Comparison of ENCODE assay signal across 9 cellular contexts in the genomic region with DNA sequence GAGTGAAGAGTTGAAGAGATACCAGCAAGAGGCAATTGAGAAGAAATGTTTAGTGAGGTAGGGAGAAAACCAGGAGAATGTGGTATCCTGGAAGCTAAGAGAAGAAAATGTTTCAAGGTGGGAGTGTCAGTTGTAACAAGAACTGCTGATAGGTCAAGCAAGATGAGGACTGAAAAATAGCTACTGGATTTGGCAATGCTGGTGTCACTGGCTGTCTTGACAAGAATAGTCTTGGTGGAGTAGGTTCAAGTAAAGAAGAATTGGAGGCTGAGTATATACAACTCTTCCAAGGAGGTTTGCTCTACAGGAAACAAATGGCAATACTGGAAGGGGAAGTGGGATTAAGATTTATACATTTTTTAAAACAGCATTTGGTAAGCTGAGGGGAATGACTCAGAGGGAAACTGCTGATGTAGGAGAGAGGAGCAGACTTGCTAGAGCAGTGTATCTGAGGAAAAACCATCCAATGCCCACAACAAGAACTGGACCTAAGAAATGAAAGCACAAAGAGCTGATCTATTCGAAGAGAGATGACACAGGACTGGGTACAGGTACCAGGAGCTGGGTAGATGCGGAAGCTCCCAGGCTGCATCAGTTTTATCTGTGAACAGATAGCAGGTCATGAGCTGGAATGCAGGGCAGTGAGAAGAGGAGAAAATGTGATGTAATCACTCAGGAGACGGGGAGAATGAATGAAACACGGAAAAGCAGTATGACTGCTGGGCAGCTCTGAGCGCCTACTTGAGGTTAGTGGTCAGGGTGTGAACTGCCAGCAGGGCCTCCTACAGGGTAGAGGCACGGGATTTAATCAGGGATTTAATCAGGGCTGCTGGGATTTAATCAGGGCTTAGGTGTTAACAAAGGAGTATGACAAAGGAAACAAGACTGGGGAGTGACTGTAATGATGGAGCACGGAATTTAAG. TPM values are rescaled to one million over a fixed set of nuclear protein-coding genes. Genes with fewer than 3 reads are reported as not detected.
DNase-seq lines count a peak whose midpoint lies in the region; ATAC-seq, FAIRE-seq and TF ChIP-seq lines count a peak whose summit lies in the region.
"Had no signal": no experiment of that assay in that cellular context is flagged by ENCODE, and none has a peak within 500 bp of the region (broad histone marks: within the 10 kb centered on the region; RNA-seq: fewer than 3 reads in every experiment).

No MANE protein-coding gene starts in this region.

- no peaks in the 10 kb centered on the region for H3K4me1 Mint-ChIP-seq in natural killer cell

- H4K8ac ChIP-seq in H1 (ENCODE audit: extremely low read depth, insufficient read depth, low read length): no peak overlapping the region

- H3K27me3 ChIP-seq in H1 (replicated peaks in 1 of 4; ENCODE audit: control insufficient read depth in 3 of 4, extremely low read depth in 1 of 4, insufficient read depth in 3 of 4, low read length in 3 of 4) (no peaks in the 10 kb centered on the region), colonic mucosa (no peaks in the 10 kb centered on the region)

- CTCF ChIA-PET in H1 (lab: Charles Lee; ENCODE audit: partially characterized antibody): interaction anchor here (0.6 to 4.6 kb wide), 14 partner anchors 9 to 366 kb away, joined by 3 to 23 read pairs (median 4); partner anchors contain the start of gene ADIRF

- peak; percentile 14 to 40 (median 19); a peak in 3 of 4 replicates for TF ChIP-seq CTCF in H1 (IDR thresholded peaks at IDR 0.05; ENCODE audit: control extremely low read depth in 1 of 3, insufficient read depth in 1 of 3, low read depth in 1 of 3, low read length in 3 of 3)
- no peak for TF ChIP-seq CTCF in natural killer cell (IDR thresholded peaks at IDR 0.05)
- TF ChIP-seq CTCF in colonic mucosa (IDR thresholded peaks at IDR 0.05): no peak

- H3K4me1 ChIP-seq in H1 (replicated peaks in 1 of 4; ENCODE audit: control insufficient read depth in 3 of 4, insufficient read depth in 4 of 4, low read length in 3 of 4): no peaks in the 10 kb centered on the region
- H3K4me1 ChIP-seq in colonic mucosa: no peaks in the 10 kb centered on the region

- intact Hi-C loops in natural killer cell (cut with micrococcal nuclease): no loop called here
- intact Hi-C loops in colonic mucosa (cut with DNase I): no loop called here

- H3K4ac ChIP-seq in H1 (replicated peaks; ENCODE audit: insufficient read length, low read depth, low read length): no peak overlapping the region

- H3K18ac ChIP-seq in H1 (ENCODE audit: extremely low read depth, low read length): no peak overlapping the region

- H3K27ac Mint-ChIP-seq in natural killer cell: no peak overlapping the region

- ATAC-seq in natural killer cell: peak in 2 of 3 donors; percentile 60 to 65
- no peak for ATAC-seq in HG03442 (IDR thresholded peaks at IDR 0.05; ENCODE audit: unreplicated experiment)
- ATAC-seq in HG02571 (IDR thresholded peaks at IDR 0.05; ENCODE audit: unreplicated experiment): no peak
- ATAC-seq in HG03196 (IDR thresholded peaks at IDR 0.05; ENCODE audit: unreplicated experiment): no peak

- no peak overlapping the region for H2BK120ac ChIP-seq in H1 (replicated peaks; ENCODE audit: low read depth, low read length)

- peak; percentile 76 for DNase-seq in D341Med (ENCODE audit: low spot score)
- peak; percentile 92 to 93 for DNase-seq in Kasumi-1 (lab: John Stamatoyannopoulos, UW)
- no peak for DNase-seq in H1 (ENCODE audit: low read depth in 1 of 2, low spot score in 2 of 2)
- DNase-seq in natural killer cell: no peak
- no peak for DNase-seq in colonic mucosa

- no peak overlapping the region for H4K91ac ChIP-seq in H1 (replicated peaks; ENCODE audit: insufficient read length, low read length)

- H3K79me1 ChIP-seq in H1 (ENCODE audit: low read depth, low read length): no peaks in the 10 kb centered on the region

- no peak overlapping the region for H3K4me3 Mint-ChIP-seq in natural killer cell

- H3K36me3 ChIP-seq in H1 (ENCODE audit: control insufficient read depth in 2 of 4, insufficient read depth in 4 of 4, low read length in 3 of 4) (peaks cover 4 to 55% (median 31%) of the 10 kb centered on the region in 4 experiments), colonic mucosa (peaks cover 8% of the 10 kb centered on the region)

- no peaks in the 10 kb centered on the region for H3K36me3 Mint-ChIP-seq in natural killer cell

- H3K23ac ChIP-seq in H1 (ENCODE audit: insufficient read length): no peak overlapping the region

- no peak overlapping the region for H2BK5ac ChIP-seq in H1 (ENCODE audit: low read depth, low read length)

- H2BK15ac ChIP-seq in H1 (ENCODE audit: low read length): no peak overlapping the region

- no peak overlapping the region for H3K56ac ChIP-seq in H1 (replicated peaks; ENCODE audit: insufficient read length, low read depth, low read length)

- H3K79me2 ChIP-seq in H1 (ENCODE audit: control insufficient read depth in 1 of 2, insufficient read depth in 2 of 2, low read length in 2 of 2): no peaks in the 10 kb centered on the region

- no peak overlapping the region for H2BK20ac ChIP-seq in H1 (ENCODE audit: low read length)

- no peaks in the 10 kb centered on the region for H3K9me3 Mint-ChIP-seq in natural killer cell

- TF ChIP-seq RAD21 in H1 (IDR thresholded peaks at IDR 0.05 in 1 of 2, conservative IDR thresholded peaks at IDR 0.05 in 1 of 2; ENCODE audit: low read depth in 2 of 2, low read length in 2 of 2): peak; percentile 16 to 36; a peak in 3 of 4 replicates

- H3K27ac ChIP-seq in H1 (ENCODE audit: low read depth, low read length) (no peak overlapping the region), colonic mucosa (no peak overlapping the region)

- H2AK5ac ChIP-seq in H1 (ENCODE audit: low read depth, low read length): no peak overlapping the region

- no peak for TF ChIP-seq POLR2A in H1 (IDR thresholded peaks at IDR 0.05; ENCODE audit: control extremely low read depth in 1 of 2, low read depth in 2 of 2, low read length in 2 of 2)

- POLR2A ChIA-PET in H1 (lab: Charles Lee; ENCODE audit: partially characterized antibody): no interaction called here

- 81% methylated on average over 7 of the region's 7 CpGs; no CpG with 5 or more reads in 1 of the 2 experiments for WGBS in H1 (ENCODE audit: extremely low coverage in 1 of 2, insufficient coverage in 1 of 2, insufficient read length in 1 of 2, insufficient replicate concordance in 2 of 2, low coverage in 1 of 2, low lambda C conversion rate in 2 of 2, missing lambda C conversion rate in 1 of 2), 2 experiments

- no peaks in the 10 kb centered on the region for H3K27me3 Mint-ChIP-seq in natural killer cell (ENCODE audit: low read depth in 2 of 2)

- TF ChIP-seq EP300 in H1 (IDR thresholded peaks at IDR 0.05; ENCODE audit: borderline replicate concordance in 1 of 2, low read depth in 2 of 2, low read length in 2 of 2): no peak

- no peak overlapping the region for H2BK12ac ChIP-seq in H1 (ENCODE audit: low read depth, low read length)

- no peaks in the 10 kb centered on the region for H3K9me3 ChIP-seq in H1 (ENCODE audit: insufficient read depth in 2 of 2, low read depth in 1 of 2, low read length in 1 of 2)
- H3K9me3 ChIP-seq in colonic mucosa: no peaks in the 10 kb centered on the region

- H4K20me1 ChIP-seq in H1 (replicated peaks in 1 of 2; ENCODE audit: control insufficient read depth in 1 of 2, insufficient read depth in 2 of 2, low read length in 2 of 2): no peaks in the 10 kb centered on the region

- FAIRE-seq in H1 (lab: Jason Lieb, UNC): no peak
- FAIRE-seq: GM18507 had no signal

- no peak overlapping the region; a peak in 1 of 7 replicates for H3K9ac ChIP-seq in H1 (replicated peaks in 1 of 4; ENCODE audit: extremely low read depth in 1 of 4, low read depth in 3 of 4, low read length in 3 of 4)
- H3K9ac ChIP-seq in colonic mucosa (ENCODE audit: low read depth in 2 of 2, low read length in 2 of 2): no peak overlapping the region

- H2AFZ ChIP-seq in H1 (ENCODE audit: low read length): no peak overlapping the region

- no peak overlapping the region for H3K4me2 ChIP-seq in H1 (ENCODE audit: insufficient read depth in 1 of 2, low read depth in 2 of 2, low read length in 2 of 2)

- H3K4me3 ChIP-seq in H1 (ENCODE audit: extremely low read depth in 1 of 4, insufficient read depth in 2 of 4, low read depth in 3 of 4, low read length in 4 of 4) (no peak overlapping the region), colonic mucosa (no peak overlapping the region)

- H3K23me2 ChIP-seq in H1 (ENCODE audit: low read depth, low read length): no peaks in the 10 kb centered on the region

- H4K5ac ChIP-seq in H1 (ENCODE audit: insufficient read length, low read depth, low read length): no peak overlapping the region

- no peak overlapping the region for H3K14ac ChIP-seq in H1 (ENCODE audit: insufficient read length)

RNA-seq across cellular contexts. Expression of gene FAM25A, which starts 34.5 kb away (rescaled TPM):
- not detected in 2 replicates for total RNA-seq in H1 (2021; fragmentation: NEBNext Ultra II Directional; extraction: Animal tissue kit (Norgen Biotek cat#: 25700))
- not detected in 2 replicates for polyA plus RNA-seq in H1 (2011; rRNA removed)
- not detected for polyA plus RNA-seq in H1 (2011; cell fraction: cytosol; rRNA removed)
- polyA plus RNA-seq in H1 (2011; cell fraction: nucleus; rRNA removed): not detected
- polyA plus RNA-seq in H1 (2012, experiment 1 of 2): not detected in 4 replicates
- polyA plus RNA-seq in H1 (2012, experiment 2 of 2): not detected
- not detected for polyA plus RNA-seq in H1 (2013, experiment 1 of 2)
- polyA plus RNA-seq in H1 (2013, experiment 2 of 2): not detected
- not detected in 2 replicates for polyA minus RNA-seq in H1 (2011; rRNA and poly(A)+ RNA removed)
- not detected for polyA minus RNA-seq in H1 (2011; cell fraction: cytosol; rRNA and poly(A)+ RNA removed)
- not detected for polyA minus RNA-seq in H1 (2011; cell fraction: nucleus; rRNA and poly(A)+ RNA removed)
- not detected for total RNA-seq in natural killer cell
- not detected for total RNA-seq in colonic mucosa

RNA-seq across cellular contexts. Expression of gene GLUD1, which starts 40.0 kb away (rescaled TPM):
- 93.6 and 96.2 TPM in 2 replicates for total RNA-seq in H1 (2021; fragmentation: NEBNext Ultra II Directional; extraction: Animal tissue kit (Norgen Biotek cat#: 25700))
- polyA plus RNA-seq in H1 (2011; rRNA removed): 29.6 and 41.0 TPM in 2 replicates
- 50.9 TPM for polyA plus RNA-seq in H1 (2011; cell fraction: cytosol; rRNA removed)
- 34.0 TPM for polyA plus RNA-seq in H1 (2011; cell fraction: nucleus; rRNA removed)
- polyA plus RNA-seq in H1 (2012, experiment 1 of 2): 60.2 to 74.7 TPM (median 69.2 TPM) in 4 replicates
- polyA plus RNA-seq in H1 (2012, experiment 2 of 2): 19.3 TPM
- polyA plus RNA-seq in H1 (2013, experiment 1 of 2): 58.7 TPM
- 55.8 TPM for polyA plus RNA-seq in H1 (2013, experiment 2 of 2)
- 88.1 and 101 TPM in 2 replicates for polyA minus RNA-seq in H1 (2011; rRNA and poly(A)+ RNA removed)
- polyA minus RNA-seq in H1 (2011; cell fraction: cytosol; rRNA and poly(A)+ RNA removed): 52.0 TPM
- polyA minus RNA-seq in H1 (2011; cell fraction: nucleus; rRNA and poly(A)+ RNA removed): 43.4 TPM
- 100 to 1,000 TPM; 102 to 115 (median 112) TPM for total RNA-seq in natural killer cell
- total RNA-seq in colonic mucosa: 100 to 1,000 TPM in 1 of 2 donors, 10 to 100 TPM in 1; 94.1 to 207 TPM

RNA-seq across cellular contexts. Expression of gene SHLD2, which starts 40.4 kb away (rescaled TPM):
- 31.6 and 32.4 TPM in 2 replicates for total RNA-seq in H1 (2021; fragmentation: NEBNext Ultra II Directional; extraction: Animal tissue kit (Norgen Biotek cat#: 25700))
- 4.5 and 7.9 TPM in 2 replicates for polyA plus RNA-seq in H1 (2011; rRNA removed)
- 8.4 TPM for polyA plus RNA-seq in H1 (2011; cell fraction: cytosol; rRNA removed)
- 17.8 TPM for polyA plus RNA-seq in H1 (2011; cell fraction: nucleus; rRNA removed)
- polyA plus RNA-seq in H1 (2012, experiment 1 of 2): 9.2 to 17.4 TPM (median 11.4 TPM) in 4 replicates
- polyA plus RNA-seq in H1 (2012, experiment 2 of 2): 1.1 TPM
- 30.4 TPM for polyA plus RNA-seq in H1 (2013, experiment 1 of 2)
- polyA plus RNA-seq in H1 (2013, experiment 2 of 2): 29.3 TPM
- polyA minus RNA-seq in H1 (2011; rRNA and poly(A)+ RNA removed): 16.1 and 25.1 TPM in 2 replicates
- 13.4 TPM for polyA minus RNA-seq in H1 (2011; cell fraction: cytosol; rRNA and poly(A)+ RNA removed)
- 55.0 TPM for polyA minus RNA-seq in H1 (2011; cell fraction: nucleus; rRNA and poly(A)+ RNA removed)
- 10 to 100 TPM; 32.6 to 37.5 (median 34.1) TPM for total RNA-seq in natural killer cell
- total RNA-seq in colonic mucosa: 10 to 100 TPM; 27.8 to 28.3 TPM

Comparison
In these comparisons a context has a peak if more than half of its experiments do, and no peak if none do; other contexts are left out.
1. DNase-seq: peak in D341Med (single experiment) and Kasumi-1 (2 of 2); none in H1 (0 of 2), natural killer cell (single experiment) and colonic mucosa (single experiment).
2. CTCF ChIP-seq: peak in H1 (3 of 3); none in natural killer cell (single experiment) and colonic mucosa (single experiment).
3. ATAC-seq: peak in natural killer cell (2 of 3); none in HG03442 (single experiment), HG02571 (single experiment) and HG03196 (single experiment).